In genomic region chr16:50299508-50300105, GRCh38 we compare ENCODE assay signal across 27 cellular contexts. TPM values are rescaled to one million over a fixed set of nuclear protein-coding genes. Genes with fewer than 3 reads are reported as not detected.
DNase-seq lines count a peak whose midpoint lies in the region; ATAC-seq, FAIRE-seq and TF ChIP-seq lines count a peak whose summit lies in the region.
"Had no signal": no experiment of that assay in that cellular context is flagged by ENCODE, and none has a peak within 500 bp of the region (broad histone marks: within the 10 kb centered on the region; RNA-seq: fewer than 3 reads in every experiment).

No MANE protein-coding gene starts in this region.

- no peaks in the 10 kb centered on the region for H3K4me1 Mint-ChIP-seq in activated T-helper 17 cell treated with anti-CD3 and anti-CD28 coated beads, Interleukin-2, amount 50 U/mL, for 72 hours
- H3K4me1 Mint-ChIP-seq: neural crest cell; stimulated activated naive CD8-positive, alpha-beta T cell treated with anti-CD3 and anti-CD28 coated beads, Interleukin-15, amount 100 ng/mL, for 72 hours had no signal

- H3K27ac Mint-ChIP-seq in activated T-helper 17 cell treated with anti-CD3 and anti-CD28 coated beads, Interleukin-2, amount 50 U/mL, for 72 hours, result no peak overlapping the region
- H3K27ac Mint-ChIP-seq: activated CD4-positive, alpha-beta memory T cell treated with anti-CD3 and anti-CD28 coated beads, Interleukin-2, amount 10 ng/mL, durations not matched to agents 7 days and 5 days; activated T-helper 2 cell treated with anti-CD3 and anti-CD28 coated beads, Interferon-gamma antibody, Interleukin-2, Interleukin-4, amounts not matched to agents 10 μg/mL and 5 μg/mL and 100 μg/mL, durations not matched to agents 14 hours and 24 hours and 36 hours; T-helper 1 cell treated with Interleukin-12 subunit alpha and Interleukin-12 subunit beta and Interleukin-4 antibody, amounts not matched to agents 30 μg/mL and 1 μg/mL, for 36 hours had no signal

- no peak for ATAC-seq in HepG2
- ATAC-seq in sciatic nerve, result no peak
- ATAC-seq in activated T-helper 17 cell treated with anti-CD3 and anti-CD28 coated beads, Interleukin-2, amount 50 U/mL, for 72 hours (replicated peaks), result no peak
- ATAC-seq: stimulated activated naive CD8-positive, alpha-beta T cell treated with anti-CD3 and anti-CD28 coated beads, Interleukin-15, amount 100 ng/mL, for 72 hours had no signal

- BruUV-seq in HepG2 (replicated peaks; lab: Mats Ljungman, UMichigan), result no TSS peak

- TF ChIP-seq EP300 in HepG2 (IDR thresholded peaks at IDR 0.05; ENCODE audit: low read depth in 2 of 2, low read length in 2 of 2), result no peak
- no peak for TF ChIP-seq EP300 in HepG2 (CRISPR knock-in tag; IDR thresholded peaks at IDR 0.05; ENCODE audit: borderline replicate concordance)

- no peak overlapping the region for H3K27ac ChIP-seq in HepG2 (ENCODE audit: extremely low read length, insufficient read depth, low read length)
- H3K27ac ChIP-seq: KMS-11, SJSA1, thyroid gland had no signal

- H3K4me3 ChIP-seq in HepG2 (replicated peaks in 1 of 3; ENCODE audit: insufficient read depth in 1 of 3, low read depth in 2 of 3, low read length in 3 of 3) (no peak overlapping the region), HAP-1 (no peak overlapping the region)
- H3K4me3 ChIP-seq: lung, SJSA1, thyroid gland had no signal

- H3K4me1 ChIP-seq in HepG2 (ENCODE audit: insufficient read depth, low read length) (peaks cover 69% of the 10 kb centered on the region), HAP-1 (no peaks in the 10 kb centered on the region)

- DNase-seq in 8988T (peak; percentile 37), GM12892 (ENCODE audit: insufficient read length) (peak; percentile 19), HepG2 (ENCODE audit: low spot score) (no peak), sciatic nerve (ENCODE audit: low spot score) (peak; percentile 45), epidermal melanocyte (ENCODE audit: insufficient read length, low spot score) (no peak), HAP-1 (ENCODE audit: low spot score in 2 of 2) (no peak)
- DNase-seq: activated CD4-positive, alpha-beta memory T cell treated with anti-CD3 and anti-CD28 coated beads, Interleukin-2, amount 10 ng/mL, durations not matched to agents 7 days and 5 days; activated CD4-positive, CD25-positive, alpha-beta regulatory T cell treated with anti-CD3 and anti-CD28 coated beads, Interleukin-2, amount 50 U/mL, for 72 hours; activated CD8-positive, alpha-beta memory T cell treated with anti-CD3 and anti-CD28 coated beads, Interleukin-2, amount 50 U/mL, for 48 hours; HCEC 1CT; NCI-H1417; NCI-H2081 treated with DMSO at 0.1 percent for 48 hours; NCI-H748 treated with DMSO at 0.1 percent for 48 hours; stimulated activated naive CD8-positive, alpha-beta T cell treated with anti-CD3 and anti-CD28 coated beads, Interleukin-15, amount 100 ng/mL, for 72 hours had no signal

- H2AFZ ChIP-seq in HepG2 (ENCODE audit: low read length), result no peak overlapping the region

- H3K9me3 Mint-ChIP-seq in activated T-helper 17 cell treated with anti-CD3 and anti-CD28 coated beads, Interleukin-2, amount 50 U/mL, for 72 hours, result no peaks in the 10 kb centered on the region
- H3K9me3 Mint-ChIP-seq: activated CD4-positive, alpha-beta memory T cell treated with anti-CD3 and anti-CD28 coated beads, Interleukin-2, amount 10 ng/mL, durations not matched to agents 7 days and 5 days; activated T-helper 2 cell treated with anti-CD3 and anti-CD28 coated beads, Interferon-gamma antibody, Interleukin-2, Interleukin-4, amounts not matched to agents 10 μg/mL and 5 μg/mL and 100 μg/mL, durations not matched to agents 14 hours and 24 hours and 36 hours; neural crest cell; stimulated activated naive CD8-positive, alpha-beta T cell treated with anti-CD3 and anti-CD28 coated beads, Interleukin-15, amount 100 ng/mL, for 72 hours; T-helper 1 cell treated with Interleukin-12 subunit alpha and Interleukin-12 subunit beta and Interleukin-4 antibody, amounts not matched to agents 30 μg/mL and 1 μg/mL, for 36 hours had no signal

- POLR2A ChIA-PET in HepG2 (lab: Yijun Ruan, JAX), result no interaction called here

- H3K27me3 ChIP-seq in HepG2 (ENCODE audit: control insufficient read depth in 1 of 2, insufficient read depth in 2 of 2, low read length in 2 of 2), result peaks cover 0 to 4% of the 10 kb centered on the region in 2 experiments; a peak in 1 of 5 replicates
- H3K27me3 ChIP-seq in HAP-1 (ENCODE audit: low read depth), result no peaks in the 10 kb centered on the region
- H3K27me3 ChIP-seq: SJSA1, thyroid gland had no signal

- FAIRE-seq in GM12892 (lab: Jason Lieb, UNC) (no peak), HepG2 (lab: Jason Lieb, UNC) (no peak)
- FAIRE-seq: endothelial cell of umbilical vein, HTR-8/SVneo, RCC 7860, TTC549 had no signal

- CTCF ChIA-PET in HepG2 (lab: Yijun Ruan, JAX; ENCODE audit: low intra/inter-chr PET ratio, low total read pairs), result no interaction called here

- H4K20me1 ChIP-seq in HepG2 (ENCODE audit: insufficient read depth, low read length), result no peaks in the 10 kb centered on the region

- H3K9me3 ChIP-seq in HepG2 (ENCODE audit: low read length) (no peaks in the 10 kb centered on the region), HAP-1 (no peaks in the 10 kb centered on the region)
- H3K9me3 ChIP-seq: SJSA1, thyroid gland had no signal

- TF ChIP-seq RAD21 in HepG2 (CRISPR knock-in tag; IDR thresholded peaks at IDR 0.05), result no peak

- no peak for TF ChIP-seq CTCF in HepG2 (CRISPR knock-in tag; IDR thresholded peaks at IDR 0.05)

- H3K27me3 Mint-ChIP-seq in activated T-helper 17 cell treated with anti-CD3 and anti-CD28 coated beads, Interleukin-2, amount 50 U/mL, for 72 hours, result no peaks in the 10 kb centered on the region
- H3K27me3 Mint-ChIP-seq: activated CD4-positive, alpha-beta memory T cell treated with anti-CD3 and anti-CD28 coated beads, Interleukin-2, amount 10 ng/mL, durations not matched to agents 7 days and 5 days; progenitor cell of endocrine pancreas; stimulated activated naive CD8-positive, alpha-beta T cell treated with anti-CD3 and anti-CD28 coated beads, Interleukin-15, amount 100 ng/mL, for 72 hours had no signal

- peaks cover 81% of the 10 kb centered on the region for H3K36me3 Mint-ChIP-seq in activated T-helper 17 cell treated with anti-CD3 and anti-CD28 coated beads, Interleukin-2, amount 50 U/mL, for 72 hours (ENCODE audit: low read depth)

- 64% methylated on average over 6 of the region's 12 CpGs for WGBS in HepG2 (ENCODE audit: low lambda C conversion rate)

- H3K36me3 ChIP-seq in HepG2 (replicated peaks in 1 of 2; ENCODE audit: control insufficient read depth in 1 of 2, insufficient read depth in 2 of 2, low read length in 2 of 2) (no peaks in the 10 kb centered on the region), HAP-1 (replicated peaks) (peaks cover 3% of the 10 kb centered on the region; the same call in 1 of the 2 replicates)
- H3K36me3 ChIP-seq: thyroid gland had no signal

- no peaks in the 10 kb centered on the region for H3K79me2 ChIP-seq in HepG2 (ENCODE audit: insufficient read depth, low read length)

- no peak overlapping the region for H3K9ac ChIP-seq in HepG2 (ENCODE audit: insufficient read depth, low read depth, low read length)
- H3K9ac ChIP-seq: KMS-11 had no signal

- no peak for TF ChIP-seq POLR2A in GM12892 (IDR thresholded peaks at IDR 0.05; ENCODE audit: low read depth, low read length)
- TF ChIP-seq POLR2A in HepG2 (IDR thresholded peaks at IDR 0.05; ENCODE audit: insufficient read depth in 1 of 2, low read depth in 2 of 2, low read length in 2 of 2), result no peak

- H3K4me3 Mint-ChIP-seq in activated T-helper 17 cell treated with anti-CD3 and anti-CD28 coated beads, Interleukin-2, amount 50 U/mL, for 72 hours, result no peak overlapping the region
- H3K4me3 Mint-ChIP-seq: activated CD4-positive, alpha-beta memory T cell treated with anti-CD3 and anti-CD28 coated beads, Interleukin-2, amount 10 ng/mL, durations not matched to agents 7 days and 5 days; neural crest cell; stimulated activated naive CD8-positive, alpha-beta T cell treated with anti-CD3 and anti-CD28 coated beads, Interleukin-15, amount 100 ng/mL, for 72 hours; T-helper 1 cell treated with Interleukin-12 subunit alpha and Interleukin-12 subunit beta and Interleukin-4 antibody, amounts not matched to agents 30 μg/mL and 1 μg/mL, for 36 hours had no signal

- intact Hi-C loops in HepG2 (cut with micrococcal nuclease; ENCODE audit: unreplicated experiment), result loop anchor here (5.0 kb wide), 1 partner anchor 42 kb away; no protein-coding TSS in a partner anchor
- intact Hi-C loops in sciatic nerve (cut with DNase I), result no loop called here

- H3K4me2 ChIP-seq in HepG2 (ENCODE audit: low read depth, low read length), result no peak overlapping the region
- H3K4me2 ChIP-seq: KMS-11 had no signal

- in situ Hi-C loops in HepG2 (cut with HindIII; ENCODE audit: extremely low pct_ligation_motif_present, low pct_unique_long_range_greater_than_20kb), result loop anchor here (5.0 kb wide), 1 partner anchor 32 kb away; the partner anchor contains the start of gene ADCY7
- in situ Hi-C loops in HAP-1 (cut with MboI; ENCODE audit: low sequenced_read_pairs), result no loop called here

RNA-seq across cellular contexts. Expression of gene ADCY7, which starts 33.3 kb away (rescaled TPM):
- 21.9 TPM for polyA plus RNA-seq in GM12892 (2012; ENCODE audit: missing spikeins)
- 2.3 and 4.3 TPM in 2 replicates for total RNA-seq in HepG2 (2016; rRNA removed; fragmentation: Illumina TruSeq; extraction: Trizol)
- 0.51 and 1.3 TPM in 2 replicates for total RNA-seq in HepG2 (2016; cell fraction: cytosol; rRNA removed; fragmentation: Illumina TruSeq; extraction: Trizol; ENCODE audit: low read depth)
- total RNA-seq in HepG2 (2016; cell fraction: insoluble cytoplasmic fraction; rRNA removed; fragmentation: Illumina TruSeq; extraction: Trizol), result 2.5 and 4.5 TPM in 2 replicates
- total RNA-seq in HepG2 (2016; cell fraction: membrane; rRNA removed; fragmentation: Illumina TruSeq; extraction: Trizol), result 1.1 and 1.8 TPM in 2 replicates
- 3.9 and 5.9 TPM in 2 replicates for total RNA-seq in HepG2 (2016; cell fraction: nucleus; rRNA removed; fragmentation: Illumina TruSeq; extraction: Trizol)
- polyA plus RNA-seq in HepG2 (2011; rRNA removed), result 2.2 and 3.7 TPM in 2 replicates
- 1.2 and 1.5 TPM in 2 replicates for polyA plus RNA-seq in HepG2 (2011; cell fraction: cytosol; rRNA removed)
- 14.6 and 16.9 TPM in 2 replicates for polyA plus RNA-seq in HepG2 (2011; cell fraction: nucleus; rRNA removed)
- 1.7 and 3.0 TPM in 2 replicates for polyA plus RNA-seq in HepG2 (2012)
- 0.17 and 0.38 TPM in 2 replicates for polyA plus RNA-seq in HepG2 (2016; cell fraction: cytosol; fragmentation: Illumina TruSeq; extraction: Trizol; ENCODE audit: low read depth)
- polyA plus RNA-seq in HepG2 (2016; cell fraction: insoluble cytoplasmic fraction; fragmentation: Illumina TruSeq; extraction: Trizol; ENCODE audit: low read depth), result 1.2 and 1.4 TPM in 2 replicates
- polyA plus RNA-seq in HepG2 (2016; cell fraction: membrane; fragmentation: Illumina TruSeq; extraction: Trizol; ENCODE audit: low read depth), result 0.44 and 0.47 TPM in 2 replicates
- 6.9 and 8.7 TPM in 2 replicates for polyA plus RNA-seq in HepG2 (2016; cell fraction: nucleus; fragmentation: Illumina TruSeq; extraction: Trizol; ENCODE audit: insufficient read depth, low read depth)
- polyA minus RNA-seq in HepG2 (2011; rRNA and poly(A)+ RNA removed; ENCODE audit: low replicate concordance), result 17.5 and 40.6 TPM in 2 replicates
- 2.0 and 5.5 TPM in 2 replicates for polyA minus RNA-seq in HepG2 (2011; cell fraction: cytosol; rRNA and poly(A)+ RNA removed)
- polyA minus RNA-seq in HepG2 (2011; cell fraction: nucleus; rRNA and poly(A)+ RNA removed), result 9.0 and 10.2 TPM in 2 replicates
- total RNA-seq in sciatic nerve, result 39.4 TPM
- total RNA-seq in activated T-helper 17 cell treated with anti-CD3 and anti-CD28 coated beads, Interleukin-2, amount 50 U/mL, for 72 hours, result 100 to 1,000 TPM; 156 to 173 TPM

Comparison
In these comparisons a context has a peak if more than half of its experiments do, and no peak if none do; other contexts are left out.
1. DNase-seq: peak in 8988T (single experiment), GM12892 (single experiment) and sciatic nerve (single experiment); none in HepG2 (single experiment), epidermal melanocyte (single experiment) and HAP-1 (0 of 2).